8 cellular contexts compared by ENCODE assay signal in genomic region chr6:54053893-54054391, GRCh38. TPM values are rescaled to one million over a fixed set of nuclear protein-coding genes. Genes with fewer than 3 reads are reported as not detected.
DNase-seq lines count a peak whose midpoint lies in the region; ATAC-seq and TF ChIP-seq lines count a peak whose summit lies in the region.
"Had no signal": no experiment of that assay in that cellular context is flagged by ENCODE, and none has a peak within 500 bp of the region (broad histone marks: within the 10 kb centered on the region; RNA-seq: fewer than 3 reads in every experiment).

No MANE protein-coding gene starts in this region.

- H3K4me1 Mint-ChIP-seq in type B pancreatic cell (ENCODE audit: unreplicated experiment), result no peaks in the 10 kb centered on the region
- no peaks in the 10 kb centered on the region for H3K4me1 Mint-ChIP-seq in activated CD4-positive, alpha-beta T cell treated with anti-CD3 and anti-CD28 coated beads, Interleukin-2, amount 10 ng/mL, durations not matched to agents 7 days and 5 days
- H3K4me1 Mint-ChIP-seq: activated naive CD8-positive, alpha-beta T cell treated with anti-CD3 and anti-CD28 coated beads, Interleukin-2, amount 10 ng/mL, durations not matched to agents 7 days and 5 days had no signal

- H3K4me1 ChIP-seq in IMR-90 (ENCODE audit: control insufficient read depth, insufficient read depth, low read length), result peaks cover 2% of the 10 kb centered on the region; the same call in 1 of the 2 replicates
- H3K4me1 ChIP-seq in mammary epithelial cell (ENCODE audit: insufficient read depth, low read length), result peaks cover 13% of the 10 kb centered on the region

- no peaks in the 10 kb centered on the region for H4K20me1 ChIP-seq in IMR-90 (ENCODE audit: insufficient read depth, low read length)
- H4K20me1 ChIP-seq in mammary epithelial cell (ENCODE audit: insufficient read depth, low read length), result no peaks in the 10 kb centered on the region

- no peaks in the 10 kb centered on the region for H3K36me3 ChIP-seq in IMR-90 (ENCODE audit: control insufficient read depth, insufficient read depth, low read length)
- H3K36me3 ChIP-seq in mammary epithelial cell (ENCODE audit: insufficient read depth, low read length), result no peaks in the 10 kb centered on the region

- no CpG with 5 or more reads among the region's 4 CpGs for WGBS in IMR-90 (ENCODE audit: extremely low coverage in 2 of 2, insufficient read length in 1 of 2), 2 experiments
- 16% methylated on average over 4 of the region's 4 CpGs for WGBS in mammary epithelial cell (ENCODE audit: low coverage, missing lambda C conversion rate)

- H3K79me1 ChIP-seq in IMR-90 (ENCODE audit: low read depth in 1 of 2, low read length in 2 of 2), result no peaks in the 10 kb centered on the region

- BruUV-seq in IMR-90 (replicated peaks; lab: Mats Ljungman, UMichigan), result no TSS peak
- no TSS peak for BruUV-seq in mammary epithelial cell (replicated peaks; lab: Mats Ljungman, UMichigan)

- H3K9me1 ChIP-seq in IMR-90 (ENCODE audit: insufficient read depth, low read length), result no peaks in the 10 kb centered on the region

- TF ChIP-seq RAD21 in IMR-90 (IDR thresholded peaks at IDR 0.05; ENCODE audit: low read length), result no peak

- H2BK5ac ChIP-seq in IMR-90 (ENCODE audit: low read depth, low read length, poor library complexity, severe bottlenecking), result peak overlapping the region; percentile 64

- H2BK120ac ChIP-seq in IMR-90 (ENCODE audit: low read depth, low read length), result peak overlapping the region; percentile 70

- dilution Hi-C loops in IMR-90 (cut with HindIII; ENCODE audit: low sequenced_read_pairs, unreplicated experiment) (no loop called here), mammary epithelial cell (cut with HindIII; ENCODE audit: low sequenced_read_pairs) (no loop called here)

- ATAC-seq in IMR-90 (ENCODE audit: low read depth) (peak; percentile 95), GM19397 (IDR thresholded peaks at IDR 0.05; ENCODE audit: unreplicated experiment) (no peak)

- POLR2A ChIA-PET in IMR-90 (lab: Charles Lee; ENCODE audit: unreplicated experiment), result no interaction called here
- POLR2A ChIA-PET in activated CD4-positive, alpha-beta T cell treated with anti-CD3 and anti-CD28 coated beads, Interleukin-2, amount 10 ng/mL, durations not matched to agents 7 days and 5 days (lab: Charles Lee), result no interaction called here

- no peaks in the 10 kb centered on the region for H3K36me3 Mint-ChIP-seq in type B pancreatic cell
- no peaks in the 10 kb centered on the region for H3K36me3 Mint-ChIP-seq in activated CD4-positive, alpha-beta T cell treated with anti-CD3 and anti-CD28 coated beads, Interleukin-2, amount 10 ng/mL, durations not matched to agents 7 days and 5 days (ENCODE audit: low read depth)
- H3K36me3 Mint-ChIP-seq: activated naive CD8-positive, alpha-beta T cell treated with anti-CD3 and anti-CD28 coated beads, Interleukin-2, amount 10 ng/mL, durations not matched to agents 7 days and 5 days had no signal

- H3K27me3 Mint-ChIP-seq in type B pancreatic cell, result no peaks in the 10 kb centered on the region
- no peaks in the 10 kb centered on the region for H3K27me3 Mint-ChIP-seq in activated CD4-positive, alpha-beta T cell treated with anti-CD3 and anti-CD28 coated beads, Interleukin-2, amount 10 ng/mL, durations not matched to agents 7 days and 5 days
- H3K27me3 Mint-ChIP-seq: activated naive CD8-positive, alpha-beta T cell treated with anti-CD3 and anti-CD28 coated beads, Interleukin-2, amount 10 ng/mL, durations not matched to agents 7 days and 5 days had no signal

- H2AK9ac ChIP-seq in IMR-90 (replicated peaks; ENCODE audit: low read depth, low read length, poor library complexity), result no peak overlapping the region

- H4K91ac ChIP-seq in IMR-90 (ENCODE audit: insufficient read depth, low read depth, low read length), result no peak overlapping the region

- H3K4me2 ChIP-seq in IMR-90 (ENCODE audit: low read depth, low read length), result peak overlapping the region; percentile 70
- peak overlapping the region; percentile 64 for H3K4me2 ChIP-seq in mammary epithelial cell (ENCODE audit: insufficient read depth, low read depth, low read length)

- H3K4me3 ChIP-seq in IMR-90 (ENCODE audit: insufficient read depth, low read depth, low read length), result no peak overlapping the region; the same call in 1 of the 2 replicates
- peak overlapping the region in 1 of 3 experiments; percentile 10 for H3K4me3 ChIP-seq in mammary epithelial cell (replicated peaks in 1 of 3; ENCODE audit: insufficient read depth in 1 of 3, low read depth in 2 of 3, low read length in 3 of 3)

- no peak overlapping the region for H2AK5ac ChIP-seq in IMR-90 (ENCODE audit: low read depth, low read length)

- H3K9me3 ChIP-seq in IMR-90 (ENCODE audit: control insufficient read depth, insufficient read depth, low read length), result no peaks in the 10 kb centered on the region
- no peaks in the 10 kb centered on the region for H3K9me3 ChIP-seq in mammary epithelial cell (replicated peaks; ENCODE audit: insufficient read depth, low read length)

- H2AFZ ChIP-seq in IMR-90 (replicated peaks; ENCODE audit: low read length, poor library complexity) (no peak overlapping the region), mammary epithelial cell (ENCODE audit: low read depth, low read length) (no peak overlapping the region)

- no peak overlapping the region for H3K4me3 Mint-ChIP-seq in type B pancreatic cell
- no peak overlapping the region for H3K4me3 Mint-ChIP-seq in activated CD4-positive, alpha-beta T cell treated with anti-CD3 and anti-CD28 coated beads, Interleukin-2, amount 10 ng/mL, durations not matched to agents 7 days and 5 days
- H3K4me3 Mint-ChIP-seq: activated naive CD8-positive, alpha-beta T cell treated with anti-CD3 and anti-CD28 coated beads, Interleukin-2, amount 10 ng/mL, durations not matched to agents 7 days and 5 days had no signal

- no peaks in the 10 kb centered on the region for H3K79me2 ChIP-seq in mammary epithelial cell (ENCODE audit: insufficient read depth, low read length)

- H3K27ac ChIP-seq in IMR-90 (ENCODE audit: insufficient read depth, low read length) (peak overlapping the region; percentile 1; the same call in 1 of the 2 replicates), mammary epithelial cell (ENCODE audit: insufficient read depth, low read depth, low read length) (peak overlapping the region; percentile 69)

- in situ Hi-C loops in IMR-90 (cut with MboI; ENCODE audit: low sequenced_read_pairs) (no loop called here), mammary epithelial cell (cut with MboI; ENCODE audit: low sequenced_read_pairs in 2 of 2) (no loop called here)

- H3K9ac ChIP-seq in IMR-90 (ENCODE audit: low read depth, low read length) (no peak overlapping the region; the same call in 1 of the 2 replicates), mammary epithelial cell (ENCODE audit: insufficient read depth, low read length) (no peak overlapping the region)

- H4K8ac ChIP-seq in IMR-90 (ENCODE audit: low read depth in 2 of 2, low read length in 2 of 2), result peak overlapping the region in 1 of 2 experiments; percentile 44; a peak in 1 of 4 replicates

- H4K5ac ChIP-seq in IMR-90 (ENCODE audit: low read depth, low read length), result no peak overlapping the region

- H3K14ac ChIP-seq in IMR-90 (replicated peaks; ENCODE audit: low read depth, low read length), result peak overlapping the region; percentile 66; the same call in 1 of the 2 replicates

- peak overlapping the region; percentile 34 for H3K27ac Mint-ChIP-seq in type B pancreatic cell
- H3K27ac Mint-ChIP-seq in activated CD4-positive, alpha-beta T cell treated with anti-CD3 and anti-CD28 coated beads, Interleukin-2, amount 10 ng/mL, durations not matched to agents 7 days and 5 days, result no peak overlapping the region
- H3K27ac Mint-ChIP-seq: activated naive CD8-positive, alpha-beta T cell treated with anti-CD3 and anti-CD28 coated beads, Interleukin-2, amount 10 ng/mL, durations not matched to agents 7 days and 5 days had no signal

- peak overlapping the region; percentile 79 for H3K23ac ChIP-seq in IMR-90 (ENCODE audit: low read depth, low read length)

- H3K4ac ChIP-seq in IMR-90 (ENCODE audit: low read depth, low read length), result peak overlapping the region; percentile 52; the same call in 1 of the 2 replicates

- intact Hi-C loops in IMR-90 (cut with micrococcal nuclease) (loop anchor here (5.0 kb wide), 1 partner anchor 748 kb away; no protein-coding TSS in a partner anchor), mammary epithelial cell (cut with micrococcal nuclease) (no loop called here)

- DNase-seq in IMR-90 (peak; percentile 90), mammary epithelial cell (peak; percentile 93), kidney glomerular epithelial cell (lab: John Stamatoyannopoulos, UW) (peak; percentile 56), type B pancreatic cell (ENCODE audit: extremely low spot score, unreplicated experiment) (no peak), NCI-H1436 (lab: John Stamatoyannopoulos, UW) (no peak)
- no peak for DNase-seq in activated CD4-positive, alpha-beta T cell treated with anti-CD3 and anti-CD28 coated beads, Interleukin-2, amount 10 ng/mL, durations not matched to agents 7 days and 5 days
- DNase-seq: activated naive CD8-positive, alpha-beta T cell treated with anti-CD3 and anti-CD28 coated beads, Interleukin-2, amount 10 ng/mL, durations not matched to agents 7 days and 5 days had no signal

- H2BK20ac ChIP-seq in IMR-90 (ENCODE audit: low read depth, low read length), result peak overlapping the region; percentile 78; the same call in 1 of the 2 replicates

- peak overlapping the region; percentile 13; the same call in 1 of the 2 replicates for H3K56ac ChIP-seq in IMR-90 (ENCODE audit: extremely low read depth, insufficient read depth, low read length)

- peak overlapping the region; percentile 50; the same call in 1 of the 3 replicates for H2BK15ac ChIP-seq in IMR-90 (ENCODE audit: low read depth, low read length)

- no peak overlapping the region for H3K18ac ChIP-seq in IMR-90 (ENCODE audit: low read depth, low read length)

- TF ChIP-seq POLR2A in IMR-90 (IDR thresholded peaks at IDR 0.05; ENCODE audit: low read depth, low read length), result no peak

- H3K27me3 ChIP-seq in IMR-90 (ENCODE audit: control insufficient read depth, insufficient read depth, low read length) (no peaks in the 10 kb centered on the region), mammary epithelial cell (ENCODE audit: insufficient read depth, low read length) (no peaks in the 10 kb centered on the region)

- no peaks in the 10 kb centered on the region for H3K9me3 Mint-ChIP-seq in type B pancreatic cell
- H3K9me3 Mint-ChIP-seq in activated CD4-positive, alpha-beta T cell treated with anti-CD3 and anti-CD28 coated beads, Interleukin-2, amount 10 ng/mL, durations not matched to agents 7 days and 5 days, result no peaks in the 10 kb centered on the region
- H3K9me3 Mint-ChIP-seq: activated naive CD8-positive, alpha-beta T cell treated with anti-CD3 and anti-CD28 coated beads, Interleukin-2, amount 10 ng/mL, durations not matched to agents 7 days and 5 days had no signal

- TF ChIP-seq CTCF in IMR-90 (conservative IDR thresholded peaks at IDR 0.05; ENCODE audit: low read depth, low read length), result no peak
- no peak for TF ChIP-seq CTCF in mammary epithelial cell (conservative IDR thresholded peaks at IDR 0.05 in 1 of 2, IDR thresholded peaks at IDR 0.05 in 1 of 2; ENCODE audit: extremely low read depth in 1 of 2, insufficient read depth in 1 of 2, low read depth in 1 of 2, low read length in 2 of 2)
- TF ChIP-seq CTCF in type B pancreatic cell (conservative IDR thresholded peaks at IDR 0.05), result no peak

- CTCF ChIA-PET in IMR-90 (lab: Yijun Ruan, JAX), result interaction anchor here (0.6 kb wide), 2 partner anchors 1018 to 1735 kb away, joined by 3 read pairs; no protein-coding TSS in a partner anchor
- CTCF ChIA-PET in mammary epithelial cell (lab: Charles Lee; ENCODE audit: low non-redundant PET), result interaction anchor here (0.6 kb wide), 1 partner anchor 70 kb away, joined by 5 read pairs; no protein-coding TSS in a partner anchor
- CTCF ChIA-PET in activated CD4-positive, alpha-beta T cell treated with anti-CD3 and anti-CD28 coated beads, Interleukin-2, amount 10 ng/mL, durations not matched to agents 7 days and 5 days (lab: Charles Lee), result no interaction called here

RNA-seq across cellular contexts. Expression of gene MLIP, which starts 57.3 kb away (rescaled TPM):
- not detected in 2 replicates for total RNA-seq in IMR-90 (2012; rRNA removed)
- not detected in 2 replicates for polyA plus RNA-seq in IMR-90 (2012; rRNA removed)
- polyA plus RNA-seq in IMR-90 (2012; cell fraction: cytosol; rRNA removed), result not detected in 2 replicates
- polyA plus RNA-seq in IMR-90 (2012; cell fraction: nucleus; rRNA removed; ENCODE audit: low replicate concordance), result not detected in 2 replicates
- total RNA-seq in mammary epithelial cell, result under 1 TPM in 1 of 2 donors, not detected in 1; 0.33 TPM
- not detected for polyA plus RNA-seq in mammary epithelial cell
- not detected for polyA minus RNA-seq in mammary epithelial cell
- 0.43 TPM in 1 of 2 replicates, not detected in the other for total RNA-seq in type B pancreatic cell (ENCODE audit: low replicate concordance)
- total RNA-seq in activated CD4-positive, alpha-beta T cell treated with anti-CD3 and anti-CD28 coated beads, Interleukin-2, amount 10 ng/mL, durations not matched to agents 7 days and 5 days, result not detected
- total RNA-seq: activated naive CD8-positive, alpha-beta T cell treated with anti-CD3 and anti-CD28 coated beads, Interleukin-2, amount 10 ng/mL, durations not matched to agents 7 days and 5 days had no signal

Comparison
In these comparisons a context has a peak if more than half of its experiments do, and no peak if none do; other contexts are left out.
1. DNase-seq: peak in IMR-90 (single experiment), mammary epithelial cell (single experiment) and kidney glomerular epithelial cell (single experiment); none in type B pancreatic cell (single experiment), activated CD4-positive, alpha-beta T cell treated with anti-CD3 and anti-CD28 coated beads, Interleukin-2, amount 10 ng/mL, durations not matched to agents 7 days and 5 days (single experiment) and NCI-H1436 (single experiment).